8 cellular contexts compared by ENCODE assay signal in genomic region chr10:57338823-57339558, GRCh38.
DNase-seq lines count a peak whose midpoint lies in the region; ATAC-seq and TF ChIP-seq lines count a peak whose summit lies in the region.

No MANE protein-coding gene starts in this region.

- H3K36me3 ChIP-seq in mucosa of descending colon (ENCODE audit: low read depth): no peaks in the 10 kb centered on the region

- H3K27me3 Mint-ChIP-seq in activated naive CD8-positive, alpha-beta T cell treated with anti-CD3 and anti-CD28 coated beads, Interleukin-2, amount 50 U/mL, for 24 hours: no peaks in the 10 kb centered on the region
- H3K27me3 Mint-ChIP-seq in activated naive CD8-positive, alpha-beta T cell treated with anti-CD3 and anti-CD28 coated beads for 36 hours: no peaks in the 10 kb centered on the region
- H3K27me3 Mint-ChIP-seq in HFFc6 (ENCODE audit: insufficient read depth): no peaks in the 10 kb centered on the region

- H3K9me3 Mint-ChIP-seq in activated naive CD8-positive, alpha-beta T cell treated with anti-CD3 and anti-CD28 coated beads, Interleukin-2, amount 50 U/mL, for 24 hours: no peaks in the 10 kb centered on the region
- H3K9me3 Mint-ChIP-seq in activated naive CD8-positive, alpha-beta T cell treated with anti-CD3 and anti-CD28 coated beads for 36 hours: peaks cover 7% of the 10 kb centered on the region
- no peaks in the 10 kb centered on the region for H3K9me3 Mint-ChIP-seq in HFFc6

- H3K36me3 Mint-ChIP-seq in activated naive CD8-positive, alpha-beta T cell treated with anti-CD3 and anti-CD28 coated beads, Interleukin-2, amount 50 U/mL, for 24 hours (ENCODE audit: low read depth): no peaks in the 10 kb centered on the region
- no peaks in the 10 kb centered on the region for H3K36me3 Mint-ChIP-seq in activated naive CD8-positive, alpha-beta T cell treated with anti-CD3 and anti-CD28 coated beads for 36 hours
- H3K36me3 Mint-ChIP-seq in HFFc6 (ENCODE audit: low read depth): no peaks in the 10 kb centered on the region

- H3K4me1 Mint-ChIP-seq in activated naive CD8-positive, alpha-beta T cell treated with anti-CD3 and anti-CD28 coated beads, Interleukin-2, amount 50 U/mL, for 24 hours: no peaks in the 10 kb centered on the region
- H3K4me1 Mint-ChIP-seq in activated naive CD8-positive, alpha-beta T cell treated with anti-CD3 and anti-CD28 coated beads for 36 hours: no peaks in the 10 kb centered on the region
- H3K4me1 Mint-ChIP-seq in HFFc6 (ENCODE audit: low read depth): no peaks in the 10 kb centered on the region

- TF ChIP-seq CTCF in HFFc6 (IDR thresholded peaks at IDR 0.05): peak; percentile 92
- peak; percentile 45 for TF ChIP-seq CTCF in mucosa of descending colon (IDR thresholded peaks at IDR 0.05)

- no peak overlapping the region for H3K27ac Mint-ChIP-seq in activated naive CD8-positive, alpha-beta T cell treated with anti-CD3 and anti-CD28 coated beads, Interleukin-2, amount 50 U/mL, for 24 hours
- H3K27ac Mint-ChIP-seq in activated naive CD8-positive, alpha-beta T cell treated with anti-CD3 and anti-CD28 coated beads for 36 hours: no peak overlapping the region
- H3K27ac Mint-ChIP-seq in HFFc6: no peak overlapping the region

- no peak overlapping the region for H3K4me3 Mint-ChIP-seq in activated naive CD8-positive, alpha-beta T cell treated with anti-CD3 and anti-CD28 coated beads, Interleukin-2, amount 50 U/mL, for 24 hours
- no peak overlapping the region for H3K4me3 Mint-ChIP-seq in activated naive CD8-positive, alpha-beta T cell treated with anti-CD3 and anti-CD28 coated beads for 36 hours
- no peak overlapping the region for H3K4me3 Mint-ChIP-seq in HFFc6

- peaks cover 12% of the 10 kb centered on the region for H3K9me3 ChIP-seq in mucosa of descending colon

- no peaks in the 10 kb centered on the region for H3K4me1 ChIP-seq in mucosa of descending colon (ENCODE audit: low read depth)

- intact Hi-C loops in mucosa of descending colon (cut with DNase I, micrococcal nuclease): loop anchor here in 1 of 2 donors (10.0 kb wide), 1 partner anchor 726 kb away; no protein-coding TSS in a partner anchor

- ATAC-seq in activated naive CD8-positive, alpha-beta T cell treated with anti-CD3 and anti-CD28 coated beads, Interleukin-2, amount 50 U/mL, for 24 hours: peak; percentile 61
- no peak for ATAC-seq in mucosa of descending colon

- H3K4me3 ChIP-seq in mucosa of descending colon: no peak overlapping the region

- DNase-seq in activated naive CD8-positive, alpha-beta T cell treated with anti-CD3 and anti-CD28 coated beads, Interleukin-2, amount 50 U/mL, for 24 hours: peak; percentile 2
- DNase-seq in activated naive CD8-positive, alpha-beta T cell treated with anti-CD3 and anti-CD28 coated beads for 36 hours: no peak
- DNase-seq in HFFc6 (peak; percentile 40), NCI-H345 (lab: John Stamatoyannopoulos, UW) (peak; percentile 17), cerebellar cortex (ENCODE audit: low spot score) (peak; percentile 20), mucosa of descending colon (peak in 1 of 3 donors; percentile 44), NCI-H2227 treated with DMSO at 0.1 percent for 48 hours (lab: John Stamatoyannopoulos, UW) (no peak)
- no peak for DNase-seq in activated T-cell treated with anti-CD3 and anti-CD28 coated beads, Interleukin-2, amount 50 U/mL, for 48 hours

Comparison
In these comparisons a context has a peak if more than half of its experiments do, and no peak if none do; other contexts are left out.
1. DNase-seq: peak in activated naive CD8-positive, alpha-beta T cell treated with anti-CD3 and anti-CD28 coated beads, Interleukin-2, amount 50 U/mL, for 24 hours (single experiment), HFFc6 (single experiment), NCI-H345 (single experiment) and cerebellar cortex (single experiment); none in activated naive CD8-positive, alpha-beta T cell treated with anti-CD3 and anti-CD28 coated beads for 36 hours (single experiment), NCI-H2227 treated with DMSO at 0.1 percent for 48 hours (single experiment) and activated T-cell treated with anti-CD3 and anti-CD28 coated beads, Interleukin-2, amount 50 U/mL, for 48 hours (0 of 2).